17 cellular contexts compared by ENCODE assay signal in genomic region chr12:110114596-110114995, GRCh38. TPM values are rescaled to one million over a fixed set of nuclear protein-coding genes. Genes with fewer than 3 reads are reported as not detected.
DNase-seq lines count a peak whose midpoint lies in the region; ATAC-seq and TF ChIP-seq lines count a peak whose summit lies in the region.
"Had no signal": no experiment of that assay in that cellular context is flagged by ENCODE, and none has a peak within 500 bp of the region (broad histone marks: within the 10 kb centered on the region; RNA-seq: fewer than 3 reads in every experiment).

No MANE protein-coding gene starts in this region.

- H3K4me3 ChIP-seq in left ventricle myocardium inferior (no peak overlapping the region), esophagus squamous epithelium (no peak overlapping the region), prostate gland (no peak overlapping the region), vagina (no peak overlapping the region)

- intact Hi-C loops in left ventricle myocardium inferior (cut with micrococcal nuclease) (no loop called here), cardiac septum (cut with DNase I) (no loop called here), esophagus squamous epithelium (cut with DNase I) (loop anchor here (10.0 kb wide), 1 partner anchor 110 kb away; no protein-coding TSS in a partner anchor), prostate gland (cut with DNase I) (no loop called here), vagina (cut with DNase I) (no loop called here)

- H3K4me1 ChIP-seq in left ventricle myocardium inferior (peaks cover 42% of the 10 kb centered on the region), esophagus squamous epithelium (peaks cover 3 to 17% (median 4%) of the 10 kb centered on the region in 3 donors), prostate gland (replicated peaks) (no peaks in the 10 kb centered on the region), vagina (peaks cover 39% of the 10 kb centered on the region)

- 57 to 76% methylated on average over 4 of the region's 4 CpGs for WGBS in esophagus squamous epithelium, 2 donors
- 58% methylated on average over 4 of the region's 4 CpGs for WGBS in prostate gland

- DNase-seq in left ventricle myocardium inferior = no peak
- DNase-seq in cardiac septum (ENCODE audit: low spot score) = no peak
- DNase-seq in esophagus squamous epithelium (lab: John Stamatoyannopoulos, UW) = no peak
- no peak for DNase-seq in prostate gland (ENCODE audit: low spot score)
- no peak for DNase-seq in vagina (ENCODE audit: extremely low spot score in 2 of 2)
- DNase-seq in activated CD4-positive, alpha-beta T cell treated with anti-CD3 and anti-CD28 coated beads for 4 hours = no peak
- no peak for DNase-seq in activated naive CD4-positive, alpha-beta T cell (lab: John Stamatoyannopoulos, UW)
- DNase-seq: DMS153, EL, Kasumi-1, NCI-H1105 treated with DMSO at 0.1 percent for 48 hours, NCI-H187 treated with DMSO at 0.1 percent for 48 hours, NCI-H2171, NCI-H446 treated with DMSO at 0.1 percent for 48 hours, NCI-H774 had no signal

- TF ChIP-seq POLR2A in esophagus squamous epithelium (IDR thresholded peaks at IDR 0.05) = no peak
- no peak for TF ChIP-seq POLR2A in prostate gland (IDR thresholded peaks at IDR 0.05)
- no peak for TF ChIP-seq POLR2A in vagina (IDR thresholded peaks at IDR 0.05)

- H3K9me3 ChIP-seq in left ventricle myocardium inferior (replicated peaks) (no peaks in the 10 kb centered on the region), esophagus squamous epithelium (no peaks in the 10 kb centered on the region), prostate gland (no peaks in the 10 kb centered on the region), vagina (no peaks in the 10 kb centered on the region)

- TF ChIP-seq CTCF in left ventricle myocardium inferior (IDR thresholded peaks at IDR 0.05; ENCODE audit: borderline replicate concordance) (no peak), esophagus squamous epithelium (IDR thresholded peaks at IDR 0.05) (no peak), prostate gland (IDR thresholded peaks at IDR 0.05) (no peak), vagina (IDR thresholded peaks at IDR 0.05) (no peak)

- H3K27me3 ChIP-seq in left ventricle myocardium inferior (ENCODE audit: low read depth) (no peaks in the 10 kb centered on the region), esophagus squamous epithelium (no peaks in the 10 kb centered on the region), prostate gland (replicated peaks; ENCODE audit: insufficient read depth) (no peaks in the 10 kb centered on the region), vagina (no peaks in the 10 kb centered on the region)

- peak overlapping the region; percentile 32 for H3K27ac ChIP-seq in left ventricle myocardium inferior (replicated peaks)
- H3K27ac ChIP-seq in esophagus squamous epithelium = peak overlapping the region in 3 of 4 donors; percentile 42 to 70 (median 67)
- peak overlapping the region; percentile 10 to 29 for H3K27ac ChIP-seq in prostate gland
- peak overlapping the region; percentile 1 for H3K27ac ChIP-seq in vagina
- H3K27ac ChIP-seq: C4-2B had no signal

- H3K36me3 ChIP-seq in left ventricle myocardium inferior (no peaks in the 10 kb centered on the region), esophagus squamous epithelium (no peaks in the 10 kb centered on the region), prostate gland (no peaks in the 10 kb centered on the region), vagina (no peaks in the 10 kb centered on the region)

- no peak for ATAC-seq in HG03457 (IDR thresholded peaks at IDR 0.05; ENCODE audit: unreplicated experiment)

RNA-seq across cellular contexts. Expression of gene IFT81, which starts 9.6 kb away (rescaled TPM):
- total RNA-seq in left ventricle myocardium inferior (12.2 TPM), cardiac septum (6.4 TPM), esophagus squamous epithelium (10 to 100 TPM in 1 of 4 donors, 1 to 10 TPM in 3; 3.6 to 12.6 (median 7.2) TPM), prostate gland (10 to 100 TPM; 11.2 to 16.1 TPM), vagina (18.2 TPM)

Comparison
In these comparisons a context has a peak if more than half of its experiments do, and no peak if none do; other contexts are left out.
1. H3K27ac ChIP-seq: peak in every context shown above with its lines; median percentile 67 in esophagus squamous epithelium; 32 in left ventricle myocardium inferior; 20 in prostate gland; 1 in vagina.